22 cellular contexts compared by ENCODE assay signal in the genomic region with DNA sequence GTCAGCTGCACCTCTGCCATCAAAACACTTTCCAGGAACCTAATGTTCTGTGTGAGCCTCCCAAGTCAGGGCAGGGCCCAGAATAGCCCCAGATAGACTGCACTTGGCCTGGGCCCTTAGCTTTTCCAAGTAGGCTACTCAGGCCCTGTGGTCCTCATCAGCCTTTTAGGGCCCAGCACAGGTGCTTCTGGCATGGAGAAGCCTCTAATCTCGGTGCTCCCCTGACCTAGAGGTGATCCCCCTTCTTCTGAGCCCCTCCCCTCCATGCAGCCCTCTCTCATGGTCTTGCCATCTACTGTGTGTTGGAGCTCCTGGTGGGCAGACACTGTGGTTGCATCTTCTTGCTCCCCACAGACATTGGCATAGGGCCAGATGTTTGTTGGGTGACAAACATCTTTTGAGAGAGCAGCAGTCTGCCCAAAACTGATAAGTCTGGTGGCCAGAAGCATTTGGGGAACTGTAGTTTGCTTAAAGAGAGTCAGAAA. TPM values are rescaled to one million over a fixed set of nuclear protein-coding genes. Genes with fewer than 3 reads are reported as not detected.
DNase-seq lines count a peak whose midpoint lies in the region; ATAC-seq, FAIRE-seq and TF ChIP-seq lines count a peak whose summit lies in the region.
"Had no signal": no experiment of that assay in that cellular context is flagged by ENCODE, and none has a peak within 500 bp of the region (broad histone marks: within the 10 kb centered on the region; RNA-seq: fewer than 3 reads in every experiment).

No MANE protein-coding gene starts in this region.

- H3K9me3 ChIP-seq in mammary epithelial cell (replicated peaks; ENCODE audit: insufficient read depth, low read length) (no peaks in the 10 kb centered on the region), K562 (replicated peaks; ENCODE audit: control insufficient read depth, insufficient read depth, low read depth, low read length) (no peaks in the 10 kb centered on the region), gastrocnemius medialis (no peaks in the 10 kb centered on the region)
- H3K9me3 ChIP-seq: breast epithelium, esophagus muscularis mucosa had no signal

- DNase-seq in MCF 10A (ENCODE audit: unreplicated experiment) (peak; percentile 17), mammary epithelial cell (no peak), NB4 (ENCODE audit: low read depth) (peak; percentile 1), K562 (ENCODE audit: extremely low read depth in 1 of 4, low spot score in 3 of 4) (peak; percentile 55 to 76 (median 62)), gastrocnemius medialis (peak; percentile 61 to 78), NCI-H1694 treated with DMSO at 0.1 percent for 48 hours (lab: John Stamatoyannopoulos, UW) (no peak)
- DNase-seq: activated CD4-positive, alpha-beta T cell treated with anti-CD3 and anti-CD28 coated beads, Interleukin-2, amount 50 U/mL, for 4 hours; activated naive CD8-positive, alpha-beta T cell treated with anti-CD3 and anti-CD28 coated beads, Interleukin-2, amount 10 ng/mL, durations not matched to agents 7 days and 5 days; Calu3; GDM1; head of caudate nucleus; kidney; midbrain; NCI-H1048; T1000 had no signal

- H3K27me3 Mint-ChIP-seq in MCF 10A (ENCODE audit: insufficient read depth, unreplicated experiment), result peaks cover 78% of the 10 kb centered on the region

- H3K4me3 ChIP-seq in mammary epithelial cell (replicated peaks in 1 of 3; ENCODE audit: insufficient read depth in 1 of 3, low read depth in 2 of 3, low read length in 3 of 3) (no peak overlapping the region), NB4 (ENCODE audit: low read depth, low read length) (no peak overlapping the region), K562 (no peak overlapping the region), gastrocnemius medialis (no peak overlapping the region)
- H3K4me3 ChIP-seq: breast epithelium, esophagus muscularis mucosa had no signal

- no peaks in the 10 kb centered on the region for H4K20me1 ChIP-seq in mammary epithelial cell (ENCODE audit: insufficient read depth, low read length)
- peaks cover 10% of the 10 kb centered on the region; the same call in 1 of the 2 replicates for H4K20me1 ChIP-seq in K562 (replicated peaks; ENCODE audit: control insufficient read depth, insufficient read depth, low read length)

- no peaks in the 10 kb centered on the region for H3K79me2 ChIP-seq in mammary epithelial cell (ENCODE audit: insufficient read depth, low read length)
- H3K79me2 ChIP-seq in K562 (ENCODE audit: control insufficient read depth, insufficient read depth, low read length), result no peaks in the 10 kb centered on the region

- H3K4me1 ChIP-seq in mammary epithelial cell (ENCODE audit: insufficient read depth, low read length) (no peaks in the 10 kb centered on the region), K562 (replicated peaks in 1 of 2; ENCODE audit: control insufficient read depth in 2 of 2, insufficient read depth in 2 of 2, low read length in 2 of 2) (peaks cover 3 to 5% of the 10 kb centered on the region in 2 experiments; a peak in 2 of 5 replicates), gastrocnemius medialis (peaks cover 25 to 32% of the 10 kb centered on the region in 2 donors)
- H3K4me1 ChIP-seq: breast epithelium had no signal

- H3K9ac ChIP-seq in mammary epithelial cell (ENCODE audit: insufficient read depth, low read length) (no peak overlapping the region), K562 (ENCODE audit: insufficient read depth in 1 of 2, low read depth in 2 of 2, low read length in 2 of 2) (no peak overlapping the region)

- TF ChIP-seq EP300 in K562 (IDR thresholded peaks at IDR 0.05; ENCODE audit: low read length), result 0 out of 2 replicates have a peak, but pooled peaks have one; percentile 6

- intact Hi-C loops in MCF 10A (cut with micrococcal nuclease) (no loop called here), mammary epithelial cell (cut with micrococcal nuclease) (no loop called here), K562 (cut with micrococcal nuclease) (no loop called here), gastrocnemius medialis (cut with DNase I; ENCODE audit: low total_unique reads) (no loop called here)

- in situ Hi-C loops in mammary epithelial cell (cut with MboI; ENCODE audit: low sequenced_read_pairs in 2 of 2), result loop anchor here in 1 of 2 donors (25.0 kb wide), 1 partner anchor 108 kb away; the partner anchor contains the start of gene EXOSC3
- in situ Hi-C loops in K562 (cut with MboI), result no loop called here
- in situ Hi-C loops in gastrocnemius medialis (cut with MboI; ENCODE audit: low sequenced_read_pairs in 4 of 4), result loop anchor here in 2 of 4 donors (10.0 kb wide), 2 partner anchors 84 to 94 kb away; partner anchors contain the start of gene TOMM5 (in 1 of the 2)

- TF ChIP-seq POLR2A in NB4 (IDR thresholded peaks at IDR 0.05; ENCODE audit: extremely low read depth, insufficient read length) (no peak), K562 (conservative IDR thresholded peaks at IDR 0.05) (no peak), gastrocnemius medialis (IDR thresholded peaks at IDR 0.05) (no peak)

- POLR2A ChIA-PET in MCF 10A (lab: Yijun Ruan, JAX), result no interaction called here
- POLR2A ChIA-PET in K562 (lab: Yijun Ruan, JAX), result interaction anchor here (0.7 kb wide), 1 partner anchor 10 kb away, joined by 3 read pairs; no protein-coding TSS in a partner anchor

- H3K4me2 ChIP-seq in mammary epithelial cell (ENCODE audit: insufficient read depth, low read depth, low read length) (no peak overlapping the region), K562 (ENCODE audit: insufficient read depth, low read length) (no peak overlapping the region)

- ATAC-seq in K562, result peak; percentile 85
- ATAC-seq in gastrocnemius medialis, result peak; percentile 77 to 88
- no peak for ATAC-seq in GM21390 (IDR thresholded peaks at IDR 0.05; ENCODE audit: unreplicated experiment)
- no peak for ATAC-seq in HG02588 (IDR thresholded peaks at IDR 0.05; ENCODE audit: unreplicated experiment)
- ATAC-seq: activated T-cell treated with anti-CD3 and anti-CD28 coated beads, Interleukin-2, amount 50 U/mL, for 72 hours had no signal

- H3K27me3 ChIP-seq in mammary epithelial cell (ENCODE audit: insufficient read depth, low read length) (peaks cover 6% of the 10 kb centered on the region), K562 (ENCODE audit: control insufficient read depth in 2 of 2, insufficient read depth in 2 of 2, low read length in 2 of 2) (peaks cover 43 to 54% of the 10 kb centered on the region in 2 experiments), gastrocnemius medialis (no peaks in the 10 kb centered on the region)
- H3K27me3 ChIP-seq: breast epithelium had no signal

- no peaks in the 10 kb centered on the region for H3K4me1 Mint-ChIP-seq in MCF 10A (ENCODE audit: insufficient read depth, unreplicated experiment)
- H3K4me1 Mint-ChIP-seq: activated naive CD8-positive, alpha-beta T cell treated with anti-CD3 and anti-CD28 coated beads, Interleukin-2, amount 10 ng/mL, durations not matched to agents 7 days and 5 days had no signal

- H3K9me1 ChIP-seq in K562 (ENCODE audit: control insufficient read depth, insufficient read depth, low read length), result peaks cover 5% of the 10 kb centered on the region

- H3K36me3 ChIP-seq in mammary epithelial cell (ENCODE audit: insufficient read depth, low read length) (no peaks in the 10 kb centered on the region), K562 (ENCODE audit: control insufficient read depth, insufficient read depth, low read length) (no peaks in the 10 kb centered on the region), gastrocnemius medialis (no peaks in the 10 kb centered on the region)
- H3K36me3 ChIP-seq: breast epithelium, esophagus muscularis mucosa had no signal

- TF ChIP-seq RAD21 in K562 (CRISPR knock-in tag; conservative IDR thresholded peaks at IDR 0.05 in 1 of 2, IDR thresholded peaks at IDR 0.05 in 1 of 2), result peak in 1 of 2 experiments; percentile 34; a peak in 3 of 4 replicates

- no peak for TF ChIP-seq CTCF in MCF 10A (IDR thresholded peaks at IDR 0.05; ENCODE audit: unreplicated experiment)
- TF ChIP-seq CTCF in mammary epithelial cell (conservative IDR thresholded peaks at IDR 0.05 in 1 of 2, IDR thresholded peaks at IDR 0.05 in 1 of 2; ENCODE audit: extremely low read depth in 1 of 2, insufficient read depth in 1 of 2, low read depth in 1 of 2, low read length in 2 of 2), result no peak
- no peak for TF ChIP-seq CTCF in NB4 (IDR thresholded peaks at IDR 0.05; ENCODE audit: low read depth, low read length)
- peak; percentile 31 to 47 (median 34); a peak in 4 of 6 replicates for TF ChIP-seq CTCF in K562 (IDR thresholded peaks at IDR 0.05 in 2 of 3, conservative IDR thresholded peaks at IDR 0.05 in 1 of 3; ENCODE audit: insufficient read depth in 2 of 3, low read depth in 1 of 3, low read length in 3 of 3)
- peak in 1 of 5 experiments; percentile 24 for TF ChIP-seq CTCF in gastrocnemius medialis (IDR thresholded peaks at IDR 0.05 in 4 of 5, conservative IDR thresholded peaks at IDR 0.05 in 1 of 5)

- H3K36me3 Mint-ChIP-seq in MCF 10A (ENCODE audit: insufficient read depth, unreplicated experiment), result no peaks in the 10 kb centered on the region
- H3K36me3 Mint-ChIP-seq: activated naive CD8-positive, alpha-beta T cell treated with anti-CD3 and anti-CD28 coated beads, Interleukin-2, amount 10 ng/mL, durations not matched to agents 7 days and 5 days had no signal

- H2AFZ ChIP-seq in mammary epithelial cell (ENCODE audit: low read depth, low read length), result no peak overlapping the region
- no peak overlapping the region for H2AFZ ChIP-seq in K562 (ENCODE audit: low read depth, low read length)

- FAIRE-seq in K562 (lab: Jason Lieb, UNC), result no peak
- FAIRE-seq: GM12892, H54, kidney had no signal

- dilution Hi-C loops in mammary epithelial cell (cut with HindIII; ENCODE audit: low sequenced_read_pairs), result loop anchor here (5.0 kb wide), 1 partner anchor 102 kb away; the partner anchor contains the start of gene FBXO10

- CTCF ChIA-PET in MCF 10A (lab: Yijun Ruan, JAX), result no interaction called here
- CTCF ChIA-PET in mammary epithelial cell (lab: Charles Lee; ENCODE audit: low non-redundant PET), result no interaction called here
- CTCF ChIA-PET in K562 (lab: Yijun Ruan, JAX; ENCODE audit: low intra/inter-chr PET ratio), result no interaction called here

- no peaks in the 10 kb centered on the region for H3K9me3 Mint-ChIP-seq in MCF 10A (ENCODE audit: unreplicated experiment)
- H3K9me3 Mint-ChIP-seq: activated naive CD8-positive, alpha-beta T cell treated with anti-CD3 and anti-CD28 coated beads, Interleukin-2, amount 10 ng/mL, durations not matched to agents 7 days and 5 days; activated T-cell treated with anti-CD3 and anti-CD28 coated beads, Interleukin-2, amount 50 U/mL, for 72 hours had no signal

- H3K27ac ChIP-seq in mammary epithelial cell (ENCODE audit: insufficient read depth, low read depth, low read length) (no peak overlapping the region), K562 (ENCODE audit: extremely low read depth, low read depth, low read length) (no peak overlapping the region), gastrocnemius medialis (peak overlapping the region; percentile 51 to 89 (median 68))
- H3K27ac ChIP-seq: breast epithelium, esophagus muscularis mucosa had no signal

- no peak overlapping the region for H3K27ac Mint-ChIP-seq in MCF 10A (ENCODE audit: low read depth, unreplicated experiment)
- H3K27ac Mint-ChIP-seq: activated naive CD8-positive, alpha-beta T cell treated with anti-CD3 and anti-CD28 coated beads, Interleukin-2, amount 10 ng/mL, durations not matched to agents 7 days and 5 days; activated T-cell treated with anti-CD3 and anti-CD28 coated beads, Interleukin-2, amount 50 U/mL, for 72 hours had no signal

- WGBS in mammary epithelial cell (ENCODE audit: low coverage, missing lambda C conversion rate), result no CpG with 5 or more reads among the region's 1 CpG
- 0% methylated on average over 1 of the region's 1 CpG for WGBS in K562 (ENCODE audit: insufficient coverage, low coverage, missing lambda C conversion rate)

- BruUV-seq in MCF 10A (replicated peaks; lab: Mats Ljungman, UMichigan) (no TSS peak), mammary epithelial cell (replicated peaks; lab: Mats Ljungman, UMichigan) (no TSS peak), K562 (replicated peaks; lab: Mats Ljungman, UMichigan) (no TSS peak)

- H3K4me3 Mint-ChIP-seq in MCF 10A (ENCODE audit: unreplicated experiment), result no peak overlapping the region
- H3K4me3 Mint-ChIP-seq: activated naive CD8-positive, alpha-beta T cell treated with anti-CD3 and anti-CD28 coated beads, Interleukin-2, amount 10 ng/mL, durations not matched to agents 7 days and 5 days; activated T-cell treated with anti-CD3 and anti-CD28 coated beads, Interleukin-2, amount 50 U/mL, for 72 hours had no signal

RNA-seq across cellular contexts. Expression of gene FRMPD1, which starts 28.1 kb away (rescaled TPM):
- total RNA-seq in MCF 10A (2022) (not detected in 2 replicates), mammary epithelial cell (under 1 TPM; 0.17 to 0.26 TPM), K562 (2014; rRNA removed) (not detected in 2 replicates), K562 (2014; rRNA removed; fragmentation: Illumina TruSeq; extraction: Trizol) (not detected in 2 replicates), K562 (2015; rRNA removed; fragmentation: Illumina TruSeq; extraction: Trizol) (not detected in 2 replicates), K562 (2021) (not detected in 2 replicates), gastrocnemius medialis (1 to 10 TPM in 2 of 4 donors, under 1 TPM in 2; 0.46 to 1.7 (median 1.0) TPM)
- polyA plus RNA-seq in mammary epithelial cell (0.14 TPM), K562 (2011; rRNA removed) (not detected in 2 replicates), K562 (2014; fragmentation: Illumina TruSeq; extraction: Trizol) (not detected in 2 replicates), K562 (2014; fragmentation: Nextera tagmentation; extraction: Ambion mirVana) (not detected), K562 (2014; rRNA removed) (not detected in 2 replicates)
- not detected for polyA minus RNA-seq in mammary epithelial cell
- not detected in 2 replicates for total RNA-seq in K562 (2011; cell fraction: chromatin; rRNA removed; ENCODE audit: low replicate concordance)
- total RNA-seq in K562 (2011; cell fraction: nucleolus; rRNA removed), result not detected in 2 replicates
- total RNA-seq in K562 (2011; cell fraction: nucleoplasm; rRNA removed), result not detected in 2 replicates
- polyA plus RNA-seq in K562 (2011; cell fraction: cytosol; rRNA removed), result not detected in 2 replicates
- not detected in 2 replicates for polyA plus RNA-seq in K562 (2011; cell fraction: nucleus; rRNA removed)
- polyA plus RNA-seq in K562 (2012), result not detected in 2 replicates
- not detected in 2 replicates for polyA minus RNA-seq in K562 (2011; rRNA and poly(A)+ RNA removed)
- polyA minus RNA-seq in K562 (2011; cell fraction: cytosol; rRNA and poly(A)+ RNA removed), result not detected in 2 replicates
- not detected in 2 replicates for polyA minus RNA-seq in K562 (2011; cell fraction: nucleus; rRNA and poly(A)+ RNA removed)
- total RNA-seq: activated naive CD8-positive, alpha-beta T cell treated with anti-CD3 and anti-CD28 coated beads, Interleukin-2, amount 10 ng/mL, durations not matched to agents 7 days and 5 days; activated T-cell treated with anti-CD3 and anti-CD28 coated beads, Interleukin-2, amount 50 U/mL, for 72 hours; Calu3 had no signal

Comparison
In these comparisons a context has a peak if more than half of its experiments do, and no peak if none do; other contexts are left out.
1. DNase-seq: peak in MCF 10A (single experiment), NB4 (single experiment), K562 (4 of 4) and gastrocnemius medialis (2 of 2); none in mammary epithelial cell (single experiment) and NCI-H1694 treated with DMSO at 0.1 percent for 48 hours (single experiment).
2. CTCF ChIP-seq: peak in K562 (3 of 3); none in MCF 10A (single experiment), mammary epithelial cell (0 of 2) and NB4 (single experiment).
3. H3K27ac ChIP-seq: peak in gastrocnemius medialis (4 of 4); none in mammary epithelial cell (single experiment) and K562 (single experiment).
4. ATAC-seq: peak in K562 (single experiment) and gastrocnemius medialis (2 of 2); none in GM21390 (single experiment) and HG02588 (single experiment).